Comparison of ENCODE assay signal across 20 cellular contexts in genomic region chr10:14540062-14540461, GRCh38.
DNase-seq lines count a peak whose midpoint lies in the region; ATAC-seq lines count a peak whose summit lies in the region.
"Had no signal": no experiment of that assay in that cellular context is flagged by ENCODE, and none has a peak within 500 bp of the region (broad histone marks: within the 10 kb centered on the region; RNA-seq: fewer than 3 reads in every experiment).

No MANE protein-coding gene starts in this region.

- ATAC-seq in activated CD8-positive, alpha-beta memory T cell treated with anti-CD3 and anti-CD28 coated beads, Interleukin-2, amount 10 ng/mL, durations not matched to agents 7 days and 5 days: no peak
- ATAC-seq in T-helper 17 cell: no peak
- no peak for ATAC-seq in stimulated activated naive CD8-positive, alpha-beta T cell treated with anti-CD3 and anti-CD28 coated beads, Interleukin-15, amount 100 ng/mL, for 72 hours
- no peak for ATAC-seq in GM21528 (IDR thresholded peaks at IDR 0.05; ENCODE audit: low FRiP score, unreplicated experiment)

- H3K27ac Mint-ChIP-seq in activated CD8-positive, alpha-beta memory T cell treated with anti-CD3 and anti-CD28 coated beads, Interleukin-2, amount 10 ng/mL, durations not matched to agents 7 days and 5 days: peak overlapping the region; percentile 47
- peak overlapping the region; percentile 99 for H3K27ac Mint-ChIP-seq in T-helper 17 cell
- H3K27ac Mint-ChIP-seq in dendritic cell treated with granulocyte-macrophage colony-stimulating factor and Interleukin-4, amounts not matched to agents 40 ng/mL and 50 ng/mL, for 4 days: peak overlapping the region; percentile 39
- H3K27ac Mint-ChIP-seq in stimulated activated naive CD8-positive, alpha-beta T cell treated with anti-CD3 and anti-CD28 coated beads, Interleukin-15, amount 100 ng/mL, for 72 hours: peak overlapping the region; percentile 57 to 90

- H3K9me3 ChIP-seq in T-helper 17 cell (ENCODE audit: control insufficient read depth, low read length, poor library complexity, severe bottlenecking): no peaks in the 10 kb centered on the region
- H3K9me3 ChIP-seq: prostate gland, tibial artery had no signal

- CTCF ChIA-PET in activated CD8-positive, alpha-beta memory T cell treated with anti-CD3 and anti-CD28 coated beads, Interleukin-2, amount 10 ng/mL, durations not matched to agents 7 days and 5 days (lab: Charles Lee): no interaction called here

- no peaks in the 10 kb centered on the region for H3K27me3 Mint-ChIP-seq in activated CD8-positive, alpha-beta memory T cell treated with anti-CD3 and anti-CD28 coated beads, Interleukin-2, amount 10 ng/mL, durations not matched to agents 7 days and 5 days
- no peaks in the 10 kb centered on the region for H3K27me3 Mint-ChIP-seq in T-helper 17 cell
- no peaks in the 10 kb centered on the region for H3K27me3 Mint-ChIP-seq in dendritic cell treated with granulocyte-macrophage colony-stimulating factor and Interleukin-4, amounts not matched to agents 40 ng/mL and 50 ng/mL, for 4 days
- H3K27me3 Mint-ChIP-seq in stimulated activated naive CD8-positive, alpha-beta T cell treated with anti-CD3 and anti-CD28 coated beads, Interleukin-15, amount 100 ng/mL, for 72 hours: no peaks in the 10 kb centered on the region

- H3K9me3 Mint-ChIP-seq in activated CD8-positive, alpha-beta memory T cell treated with anti-CD3 and anti-CD28 coated beads, Interleukin-2, amount 10 ng/mL, durations not matched to agents 7 days and 5 days (ENCODE audit: low read depth): no peaks in the 10 kb centered on the region
- H3K9me3 Mint-ChIP-seq in dendritic cell treated with granulocyte-macrophage colony-stimulating factor and Interleukin-4, amounts not matched to agents 40 ng/mL and 50 ng/mL, for 4 days: no peaks in the 10 kb centered on the region
- H3K9me3 Mint-ChIP-seq in stimulated activated naive CD8-positive, alpha-beta T cell treated with anti-CD3 and anti-CD28 coated beads, Interleukin-15, amount 100 ng/mL, for 72 hours: no peaks in the 10 kb centered on the region
- H3K9me3 Mint-ChIP-seq: nephron progenitor cell had no signal

- DNase-seq in activated CD8-positive, alpha-beta memory T cell treated with anti-CD3 and anti-CD28 coated beads, Interleukin-2, amount 10 ng/mL, durations not matched to agents 7 days and 5 days: no peak
- DNase-seq in activated CD8-positive, alpha-beta memory T cell treated with anti-CD3 and anti-CD28 coated beads, Interleukin-2, amount 50 U/mL, for 4 hours: no peak
- DNase-seq in T-helper 17 cell (no peak), NAMALWA (ENCODE audit: low spot score) (no peak), midbrain (lab: John Stamatoyannopoulos, UW) (no peak)
- no peak for DNase-seq in stimulated activated naive CD8-positive, alpha-beta T cell treated with anti-CD3 and anti-CD28 coated beads, Interleukin-15, amount 100 ng/mL, for 72 hours
- DNase-seq: activated CD4-positive, CD25-positive, alpha-beta regulatory T cell treated with anti-CD3 and anti-CD28 coated beads, Interleukin-2, amount 50 U/mL, for 72 hours; cerebellar nuclear complex; DMS79; NCI-H1417; NCI-H2171 treated with DMSO at 0.1 percent for 48 hours; NCI-H69; nephron progenitor cell; OCI-M1; SHP77 treated with DMSO at 0.1 percent for 48 hours; small intestine; tibial artery had no signal

- no peak overlapping the region for H3K4me3 Mint-ChIP-seq in activated CD8-positive, alpha-beta memory T cell treated with anti-CD3 and anti-CD28 coated beads, Interleukin-2, amount 10 ng/mL, durations not matched to agents 7 days and 5 days
- H3K4me3 Mint-ChIP-seq in T-helper 17 cell: peak overlapping the region; percentile 84
- H3K4me3 Mint-ChIP-seq in dendritic cell treated with granulocyte-macrophage colony-stimulating factor and Interleukin-4, amounts not matched to agents 40 ng/mL and 50 ng/mL, for 4 days: no peak overlapping the region
- no peak overlapping the region for H3K4me3 Mint-ChIP-seq in stimulated activated naive CD8-positive, alpha-beta T cell treated with anti-CD3 and anti-CD28 coated beads, Interleukin-15, amount 100 ng/mL, for 72 hours
- H3K4me3 Mint-ChIP-seq: nephron progenitor cell had no signal

- intact Hi-C loops in dendritic cell treated with granulocyte-macrophage colony-stimulating factor and Interleukin-4, amounts not matched to agents 40 ng/mL and 50 ng/mL, for 4 days (cut with micrococcal nuclease): loop anchor here (5.0 kb wide), 1 partner anchor 47 kb away; no protein-coding TSS in a partner anchor

- H3K36me3 Mint-ChIP-seq in activated CD8-positive, alpha-beta memory T cell treated with anti-CD3 and anti-CD28 coated beads, Interleukin-2, amount 10 ng/mL, durations not matched to agents 7 days and 5 days: peaks cover 33% of the 10 kb centered on the region
- H3K36me3 Mint-ChIP-seq in T-helper 17 cell (ENCODE audit: low read depth): peaks cover 17% of the 10 kb centered on the region
- H3K36me3 Mint-ChIP-seq in dendritic cell treated with granulocyte-macrophage colony-stimulating factor and Interleukin-4, amounts not matched to agents 40 ng/mL and 50 ng/mL, for 4 days (ENCODE audit: low read depth): peaks cover 16% of the 10 kb centered on the region

- H3K4me1 Mint-ChIP-seq in activated CD8-positive, alpha-beta memory T cell treated with anti-CD3 and anti-CD28 coated beads, Interleukin-2, amount 10 ng/mL, durations not matched to agents 7 days and 5 days: peaks cover 51% of the 10 kb centered on the region
- H3K4me1 Mint-ChIP-seq in T-helper 17 cell: peaks cover 63% of the 10 kb centered on the region
- peaks cover 33% of the 10 kb centered on the region for H3K4me1 Mint-ChIP-seq in dendritic cell treated with granulocyte-macrophage colony-stimulating factor and Interleukin-4, amounts not matched to agents 40 ng/mL and 50 ng/mL, for 4 days (ENCODE audit: low read depth)
- H3K4me1 Mint-ChIP-seq in stimulated activated naive CD8-positive, alpha-beta T cell treated with anti-CD3 and anti-CD28 coated beads, Interleukin-15, amount 100 ng/mL, for 72 hours: peaks cover 65% of the 10 kb centered on the region

Comparison
In these comparisons a context has a peak if more than half of its experiments do, and no peak if none do; other contexts are left out.
1. H3K27ac Mint-ChIP-seq: peak in every context shown above with its lines; median percentile 99 in T-helper 17 cell; 74 in stimulated activated naive CD8-positive, alpha-beta T cell treated with anti-CD3 and anti-CD28 coated beads, Interleukin-15, amount 100 ng/mL, for 72 hours; 47 in activated CD8-positive, alpha-beta memory T cell treated with anti-CD3 and anti-CD28 coated beads, Interleukin-2, amount 10 ng/mL, durations not matched to agents 7 days and 5 days; 39 in dendritic cell treated with granulocyte-macrophage colony-stimulating factor and Interleukin-4, amounts not matched to agents 40 ng/mL and 50 ng/mL, for 4 days.